12 cellular contexts compared by ENCODE assay signal in genomic region chr6:134826889-134827737, GRCh38.
A peak's percentile ranks its signal among the peaks of the same experiment; 100 is the strongest.
DNase-seq lines count a peak whose midpoint lies in the region; ATAC-seq, FAIRE-seq and TF ChIP-seq lines count a peak whose summit lies in the region.
"Had no signal": no experiment of that assay in that cellular context is flagged by ENCODE, and none has a peak within 500 bp of the region (broad histone marks: within the 10 kb centered on the region; RNA-seq: fewer than 3 reads in every experiment).

No MANE protein-coding gene starts in this region.

- H3K4me2 ChIP-seq in HepG2 (ENCODE audit: low read depth, low read length): no peak overlapping the region

- CTCF ChIA-PET in HepG2 (lab: Yijun Ruan, JAX; ENCODE audit: low intra/inter-chr PET ratio, low total read pairs): no interaction called here

- WGBS in liver: 78% methylated on average over 3 of the region's 3 CpGs
- WGBS in HepG2 (ENCODE audit: low lambda C conversion rate): 43% methylated on average over 3 of the region's 3 CpGs

- H3K4me1 ChIP-seq in liver (ENCODE audit: control insufficient read depth in 4 of 4, insufficient read depth in 4 of 4, low read length in 3 of 4) (peaks cover 4 to 31% (median 18%) of the 10 kb centered on the region in 4 donors), HepG2 (ENCODE audit: insufficient read depth, low read length) (peaks cover 16% of the 10 kb centered on the region)

- H3K27ac ChIP-seq in liver (ENCODE audit: low read depth in 1 of 2, low read length in 2 of 2) (no peak overlapping the region), HepG2 (ENCODE audit: extremely low read length, insufficient read depth, low read length) (no peak overlapping the region)
- H3K27ac ChIP-seq: 22Rv1 had no signal

- POLR2A ChIA-PET in HepG2 (lab: Yijun Ruan, JAX): no interaction called here

- H3K27me3 ChIP-seq in liver (ENCODE audit: control insufficient read depth in 4 of 4, insufficient read depth in 4 of 4, low read length in 3 of 4) (no peaks in the 10 kb centered on the region), HepG2 (ENCODE audit: control insufficient read depth in 1 of 2, insufficient read depth in 2 of 2, low read length in 2 of 2) (no peaks in the 10 kb centered on the region), bronchial epithelial cell (ENCODE audit: control insufficient read depth, insufficient read depth, low read length) (no peaks in the 10 kb centered on the region)
- H3K27me3 ChIP-seq: Peyer's patch had no signal

- no peak overlapping the region for H2AFZ ChIP-seq in HepG2 (ENCODE audit: low read length)

- H3K36me3 ChIP-seq in liver (ENCODE audit: control insufficient read depth in 4 of 4, insufficient read depth in 3 of 4, low read depth in 1 of 4, low read length in 3 of 4) (no peaks in the 10 kb centered on the region), HepG2 (replicated peaks in 1 of 2; ENCODE audit: control insufficient read depth in 1 of 2, insufficient read depth in 2 of 2, low read length in 2 of 2) (no peaks in the 10 kb centered on the region), bronchial epithelial cell (ENCODE audit: control insufficient read depth, insufficient read depth, low read length) (no peaks in the 10 kb centered on the region)
- H3K36me3 ChIP-seq: Peyer's patch had no signal

- TF ChIP-seq POLR2A in HepG2 (IDR thresholded peaks at IDR 0.05; ENCODE audit: insufficient read depth in 1 of 2, low read depth in 2 of 2, low read length in 2 of 2): no peak

- no peaks in the 10 kb centered on the region for H3K4me1 Mint-ChIP-seq in activated T-cell treated with anti-CD3 and anti-CD28 coated beads, Interleukin-2, amount 50 U/mL, for 4 hours (ENCODE audit: low read depth)
- H3K4me1 Mint-ChIP-seq: natural killer cell had no signal

- H3K27me3 Mint-ChIP-seq in activated T-cell treated with anti-CD3 and anti-CD28 coated beads, Interleukin-2, amount 50 U/mL, for 4 hours (ENCODE audit: low read depth): no peaks in the 10 kb centered on the region

- H3K4me3 ChIP-seq in liver (ENCODE audit: low read depth in 1 of 3, low read length in 3 of 3) (no peak overlapping the region), HepG2 (replicated peaks in 1 of 3; ENCODE audit: insufficient read depth in 1 of 3, low read depth in 2 of 3, low read length in 3 of 3) (no peak overlapping the region), bronchial epithelial cell (ENCODE audit: low read depth, low read length) (no peak overlapping the region)
- H3K4me3 ChIP-seq: GM12878, Peyer's patch had no signal

- H4K20me1 ChIP-seq in HepG2 (ENCODE audit: insufficient read depth, low read length): no peaks in the 10 kb centered on the region

- no peaks in the 10 kb centered on the region for H3K79me2 ChIP-seq in HepG2 (ENCODE audit: insufficient read depth, low read length)

- H3K9ac ChIP-seq in liver (ENCODE audit: low read depth in 1 of 2, low read length in 2 of 2): no peak overlapping the region
- no peak overlapping the region for H3K9ac ChIP-seq in HepG2 (ENCODE audit: insufficient read depth, low read depth, low read length)

- BruUV-seq in HepG2 (replicated peaks; lab: Mats Ljungman, UMichigan): no TSS peak

- FAIRE-seq in HepG2 (lab: Jason Lieb, UNC) (no peak), bronchial epithelial cell (lab: Jason Lieb, UNC) (peak; percentile 7)
- FAIRE-seq: GM12878 had no signal

- TF ChIP-seq CTCF in liver (IDR thresholded peaks at IDR 0.05; ENCODE audit: low read depth, low read length, missing input control) (peak; percentile 50), HepG2 (CRISPR knock-in tag; IDR thresholded peaks at IDR 0.05) (no peak), bronchial epithelial cell (IDR thresholded peaks at IDR 0.05; ENCODE audit: insufficient read depth, low read length, severe bottlenecking) (peak; percentile 19)

- TF ChIP-seq EP300 in HepG2 (IDR thresholded peaks at IDR 0.05; ENCODE audit: low read depth in 2 of 2, low read length in 2 of 2) (no peak), HepG2 (CRISPR knock-in tag; IDR thresholded peaks at IDR 0.05; ENCODE audit: borderline replicate concordance) (no peak)

- H3K4me3 Mint-ChIP-seq in activated T-cell treated with anti-CD3 and anti-CD28 coated beads, Interleukin-2, amount 50 U/mL, for 4 hours: no peak overlapping the region
- H3K4me3 Mint-ChIP-seq: natural killer cell had no signal

- H3K9me3 Mint-ChIP-seq in activated T-cell treated with anti-CD3 and anti-CD28 coated beads, Interleukin-2, amount 50 U/mL, for 4 hours: no peaks in the 10 kb centered on the region
- H3K9me3 Mint-ChIP-seq: natural killer cell had no signal

- TF ChIP-seq RAD21 in liver (IDR thresholded peaks at IDR 0.05) (peak; percentile 85 to 91), HepG2 (CRISPR knock-in tag; IDR thresholded peaks at IDR 0.05) (no peak)

- no peaks in the 10 kb centered on the region for H3K36me3 Mint-ChIP-seq in activated T-cell treated with anti-CD3 and anti-CD28 coated beads, Interleukin-2, amount 50 U/mL, for 4 hours (ENCODE audit: insufficient read depth)
- H3K36me3 Mint-ChIP-seq: natural killer cell had no signal

- intact Hi-C loops in HepG2 (cut with micrococcal nuclease; ENCODE audit: unreplicated experiment): no loop called here

- no peak for ATAC-seq in HepG2
- ATAC-seq in left lobe of liver: peak; percentile 80
- ATAC-seq in HG03457 (IDR thresholded peaks at IDR 0.05; ENCODE audit: unreplicated experiment): no peak
- no peak for ATAC-seq in activated T-cell treated with anti-CD3 and anti-CD28 coated beads, Interleukin-2, amount 50 U/mL, for 4 hours
- ATAC-seq: GM12878, natural killer cell had no signal

- in situ Hi-C loops in HepG2 (cut with HindIII; ENCODE audit: extremely low pct_ligation_motif_present, low pct_unique_long_range_greater_than_20kb): loop anchor here (10.0 kb wide), 1 partner anchor 702 kb away; no protein-coding TSS in a partner anchor

- H3K9me3 ChIP-seq in liver (ENCODE audit: control insufficient read depth in 4 of 4, low read length in 3 of 4) (no peaks in the 10 kb centered on the region), HepG2 (ENCODE audit: low read length) (no peaks in the 10 kb centered on the region)

- DNase-seq in HepG2 (ENCODE audit: low spot score): no peak
- peak; percentile 76 for DNase-seq in bronchial epithelial cell (ENCODE audit: low read depth)
- DNase-seq in left lobe of liver (ENCODE audit: low spot score): peak; percentile 86
- DNase-seq in activated T-cell treated with anti-CD3 and anti-CD28 coated beads, Interleukin-2, amount 50 U/mL, for 4 hours: no peak
- DNase-seq in DMS153 (lab: John Stamatoyannopoulos, UW): no peak
- no peak for DNase-seq in stimulated activated CD4-positive, alpha-beta T cell treated with anti-CD3 and anti-CD28 coated beads, Interleukin-4, amount 100 ng/mL, for 24 hours
- DNase-seq: natural killer cell, Peyer's patch had no signal

TF ChIP-seq in liver, 16 proteins besides CTCF, POLR2A, EP300 and RAD21 (continues in another document):
- TF ChIP-seq FOXA1 (IDR thresholded peaks at IDR 0.05) (no peak), YY1 (IDR thresholded peaks at IDR 0.05) (peak; percentile 46), JUND (IDR thresholded peaks at IDR 0.05) (peak in 1 of 2 donors; percentile 61), EGR1 (IDR thresholded peaks at IDR 0.05; ENCODE audit: low read depth in 2 of 2) (no peak), HNF4A (conservative IDR thresholded peaks at IDR 0.05) (no peak), ZBTB33 (IDR thresholded peaks at IDR 0.05) (no peak), SP1 (IDR thresholded peaks at IDR 0.05) (no peak), FOXA2 (IDR thresholded peaks at IDR 0.05) (no peak), NR2F2 (IDR thresholded peaks at IDR 0.05) (no peak)

TF ChIP-seq in HepG2, 621 proteins besides CTCF, POLR2A, EP300 and RAD21 (continues in another document):
- TF ChIP-seq PLSCR1 (CRISPR knock-in tag; IDR thresholded peaks at IDR 0.05; ENCODE audit: borderline replicate concordance) (no peak), FUBP1 (CRISPR knock-in tag; IDR thresholded peaks at IDR 0.05; ENCODE audit: borderline replicate concordance) (no peak), HOXA7 (CRISPR knock-in tag; IDR thresholded peaks at IDR 0.05) (no peak), BHLHE40 (IDR thresholded peaks at IDR 0.05; ENCODE audit: low read length) (no peak)

Comparison
In these comparisons a context has a peak if more than half of its experiments do, and no peak if none do; other contexts are left out.
1. DNase-seq: peak in bronchial epithelial cell (single experiment) and left lobe of liver (single experiment); none in HepG2 (single experiment), activated T-cell treated with anti-CD3 and anti-CD28 coated beads, Interleukin-2, amount 50 U/mL, for 4 hours (single experiment), DMS153 (single experiment) and stimulated activated CD4-positive, alpha-beta T cell treated with anti-CD3 and anti-CD28 coated beads, Interleukin-4, amount 100 ng/mL, for 24 hours (single experiment).